Comparison of ENCODE assay signal across 18 cellular contexts in genomic region chr18:1252936-1253335, GRCh38.
"Had no signal": no experiment of that assay in that cellular context is flagged by ENCODE, and none has a peak within 500 bp of the region (broad histone marks: within the 10 kb centered on the region; RNA-seq: fewer than 3 reads in every experiment).

No MANE protein-coding gene starts in this region.

- DNase-seq: IMR-90, Karpas-422, KG1, MM.1S, NCI-H1092 treated with DMSO at 0.1 percent for 48 hours, NCI-H1436, NCI-H187, NCI-H2029, NCI-H2081 treated with DMSO at 0.1 percent for 48 hours, NCI-H2227 treated with DMSO at 0.1 percent for 48 hours, NCI-H524, NCI-H526 treated with DMSO at 0.1 percent for 48 hours, NCI-H774, SHP77 had no signal

- ATAC-seq: HepG2, Panc1 had no signal

- H3K4me3 ChIP-seq: SK-N-MC had no signal

- H3K27ac ChIP-seq: RWPE1, SK-N-MC had no signal
